ENCODE assay signal across 14 cellular contexts in the genomic region with DNA sequence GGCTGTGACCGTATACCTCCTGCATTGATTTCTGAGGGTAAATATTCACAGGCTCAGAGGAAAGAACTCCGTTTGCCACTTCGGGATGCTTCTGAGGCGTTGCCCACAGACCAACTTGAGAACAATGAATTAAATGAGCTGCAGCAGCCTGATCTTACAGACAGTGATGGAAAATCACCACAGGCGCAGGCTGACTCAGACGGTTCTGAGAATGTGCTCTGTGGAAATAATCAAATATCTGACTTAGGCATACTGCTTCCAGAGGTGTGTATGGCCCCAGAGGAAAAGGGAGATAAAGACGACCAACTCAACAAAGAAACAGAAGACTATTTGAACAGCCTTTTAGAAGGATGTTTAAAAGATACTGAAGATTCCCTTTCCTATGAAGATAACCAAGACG.
A peak's percentile ranks its signal among the peaks of the same experiment; 100 is the strongest.
DNase-seq lines count a peak whose midpoint lies in the region; ATAC-seq and TF ChIP-seq lines count a peak whose summit lies in the region.
"Had no signal": no experiment of that assay in that cellular context is flagged by ENCODE, and none has a peak within 500 bp of the region (broad histone marks: within the 10 kb centered on the region; RNA-seq: fewer than 3 reads in every experiment).

No MANE protein-coding gene starts in this region.

- intact Hi-C loops in Right ventricle myocardium superior (cut with DNase I): no loop called here
- intact Hi-C loops in sciatic nerve (cut with DNase I): no loop called here
- intact Hi-C loops in left lung (cut with DNase I): no loop called here

- H3K27ac ChIP-seq in left lung: no peak overlapping the region

- ATAC-seq in Right ventricle myocardium superior (ENCODE audit: poor library complexity) (peak; percentile 61), sciatic nerve (peak; percentile 42), HG02840 (IDR thresholded peaks at IDR 0.05; ENCODE audit: low FRiP score, unreplicated experiment) (no peak), left lung (no peak)

- peak; percentile 22 for DNase-seq in GM03348 (ENCODE audit: low spot score)
- peak; percentile 15 for DNase-seq in astrocyte of the cerebellum (ENCODE audit: low read depth)
- DNase-seq in Right ventricle myocardium superior: no peak
- no peak for DNase-seq in sciatic nerve (ENCODE audit: low spot score)
- no peak for DNase-seq in stimulated activated CD8-positive, alpha-beta memory T cell treated with anti-CD3 and anti-CD28 coated beads, Interleukin-4, amount 100 ng/mL, for 48 hours
- DNase-seq in left lung: no peak
- no peak for DNase-seq in erythroblast (lab: John Stamatoyannopoulos, UW)
- DNase-seq: activated CD4-positive, alpha-beta T cell treated with anti-CD3 and anti-CD28 coated beads, Interleukin-2, amount 50 U/mL, for 1 hour; activated effector memory CD4-positive, alpha-beta T cell treated with anti-CD3 and anti-CD28 coated beads, Interleukin-2, amount 50 U/mL, for 16 hours; CD4-positive, alpha-beta T cell; cortex of kidney; stimulated activated CD4-positive, alpha-beta T cell treated with anti-CD3 and anti-CD28 coated beads, Interleukin-4, amount 100 ng/mL, for 1 hour; stimulated activated naive CD4-positive, alpha-beta T cell had no signal

- peaks cover 0 to 53% of the 10 kb centered on the region in 2 donors for H3K36me3 ChIP-seq in left lung

- H3K4me1 ChIP-seq in left lung: peaks cover 0 to 7% of the 10 kb centered on the region in 2 donors

- no peak for TF ChIP-seq CTCF in astrocyte of the cerebellum (IDR thresholded peaks at IDR 0.05; ENCODE audit: low read depth, low read length, missing control alignments)
- no peak for TF ChIP-seq CTCF in left lung (IDR thresholded peaks at IDR 0.05)

- H3K4me3 ChIP-seq in astrocyte of the cerebellum (ENCODE audit: low read depth, low read length) (no peak overlapping the region), left lung (no peak overlapping the region)

- no peaks in the 10 kb centered on the region for H3K27me3 ChIP-seq in left lung

- no peak for TF ChIP-seq POLR2A in erythroblast (IDR thresholded peaks at IDR 0.05; ENCODE audit: low read length)

- in situ Hi-C loops in astrocyte of the cerebellum (cut with HindIII; ENCODE audit: low sequenced_read_pairs): no loop called here

- H3K9me3 ChIP-seq in left lung: no peaks in the 10 kb centered on the region

Comparison
In these comparisons a context has a peak if more than half of its experiments do, and no peak if none do; other contexts are left out.
1. DNase-seq: peak in GM03348 (single experiment) and astrocyte of the cerebellum (single experiment); none in Right ventricle myocardium superior (single experiment), sciatic nerve (single experiment), stimulated activated CD8-positive, alpha-beta memory T cell treated with anti-CD3 and anti-CD28 coated beads, Interleukin-4, amount 100 ng/mL, for 48 hours (single experiment), left lung (0 of 2) and erythroblast (0 of 2).
2. ATAC-seq: peak in Right ventricle myocardium superior (single experiment) and sciatic nerve (single experiment); none in HG02840 (single experiment) and left lung (single experiment).